1 cellular context compared by ENCODE assay signal in genomic region chr6:35023091-35023490, GRCh38.
TF ChIP-seq lines count a peak whose summit lies in the region.

No MANE protein-coding gene starts in this region.

TF ChIP-seq in K562, 482 proteins besides CTCF, POLR2A, EP300 and RAD21 (continued from another document):
- TF ChIP-seq ZNF696 (CRISPR knock-in tag; conservative IDR thresholded peaks at IDR 0.05): no peak
- TF ChIP-seq KLF16 (IDR thresholded peaks at IDR 0.05): no peak
- no peak for TF ChIP-seq KDM5B (IDR thresholded peaks at IDR 0.05; ENCODE audit: insufficient replicate concordance, low read depth, low read length)
- peak; percentile 36; the same call in 1 of the 2 replicates for TF ChIP-seq MAFG (tag; conservative IDR thresholded peaks at IDR 0.05)
- no peak for TF ChIP-seq TCF3 (CRISPR knock-in tag; IDR thresholded peaks at IDR 0.05)
- TF ChIP-seq ZNF445 (CRISPR knock-in tag; IDR thresholded peaks at IDR 0.05; ENCODE audit: low read depth): no peak
- TF ChIP-seq ERF (CRISPR knock-in tag; IDR thresholded peaks at IDR 0.05): no peak
- TF ChIP-seq CREB3L1 (IDR thresholded peaks at IDR 0.05; ENCODE audit: borderline replicate concordance, low read depth): no peak
